In the genomic region with DNA sequence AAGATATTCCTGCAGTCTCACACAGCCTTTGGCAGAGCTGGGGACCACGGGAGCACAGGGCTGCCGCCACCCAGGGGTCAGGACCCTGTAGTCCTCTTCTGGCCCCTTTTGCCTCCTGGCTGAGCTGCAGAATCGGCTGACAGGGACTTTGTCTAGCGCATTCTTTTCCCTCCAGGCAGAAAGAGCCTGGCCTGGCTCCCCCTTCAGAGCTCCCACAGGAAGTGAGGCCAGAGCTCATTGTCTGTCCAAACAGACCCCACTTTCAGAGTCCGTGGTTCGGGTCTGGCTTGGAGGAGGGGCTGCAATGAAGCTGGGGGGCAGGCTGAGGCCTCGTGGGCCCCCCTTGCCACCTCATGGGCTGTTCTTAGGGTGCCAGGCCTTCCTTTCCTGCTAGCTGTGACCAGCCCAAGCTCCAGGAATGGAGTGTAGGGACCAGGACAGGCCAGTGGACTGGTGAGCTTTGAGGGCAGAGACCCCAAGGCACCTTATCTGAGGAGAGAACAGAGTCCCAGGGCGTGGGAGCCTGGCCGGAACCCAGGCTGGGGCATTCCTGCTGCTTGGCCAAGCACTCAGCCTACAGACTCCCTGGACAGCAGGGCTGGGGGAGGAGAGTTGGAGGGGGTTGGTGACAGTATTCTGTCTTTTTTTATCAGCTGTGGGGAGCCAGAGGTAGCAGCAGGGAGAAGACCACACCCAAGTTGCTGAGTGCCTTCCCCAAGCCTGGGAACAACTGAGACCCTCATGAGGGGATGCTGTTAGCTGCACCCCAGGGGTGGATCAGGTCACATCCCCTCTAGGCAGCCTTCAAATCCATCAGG, we compare ENCODE assay signal across 1 cellular context.
TF ChIP-seq lines count a peak whose summit lies in the region.

No MANE protein-coding gene starts in this region.

TF ChIP-seq in Ishikawa, 13 proteins besides CTCF, POLR2A, EP300 and RAD21 (continued from another document):
- peak; percentile 86 for TF ChIP-seq NFIC (IDR thresholded peaks at IDR 0.05)
- TF ChIP-seq ZBTB7A (IDR thresholded peaks at IDR 0.05; ENCODE audit: low read depth) = peak; percentile 67; the same call in 1 of the 2 replicates
- TF ChIP-seq TAF1 (IDR thresholded peaks at IDR 0.05; ENCODE audit: low read depth) = no peak
